Comparison of ENCODE assay signal across 17 cellular contexts in the genomic region with DNA sequence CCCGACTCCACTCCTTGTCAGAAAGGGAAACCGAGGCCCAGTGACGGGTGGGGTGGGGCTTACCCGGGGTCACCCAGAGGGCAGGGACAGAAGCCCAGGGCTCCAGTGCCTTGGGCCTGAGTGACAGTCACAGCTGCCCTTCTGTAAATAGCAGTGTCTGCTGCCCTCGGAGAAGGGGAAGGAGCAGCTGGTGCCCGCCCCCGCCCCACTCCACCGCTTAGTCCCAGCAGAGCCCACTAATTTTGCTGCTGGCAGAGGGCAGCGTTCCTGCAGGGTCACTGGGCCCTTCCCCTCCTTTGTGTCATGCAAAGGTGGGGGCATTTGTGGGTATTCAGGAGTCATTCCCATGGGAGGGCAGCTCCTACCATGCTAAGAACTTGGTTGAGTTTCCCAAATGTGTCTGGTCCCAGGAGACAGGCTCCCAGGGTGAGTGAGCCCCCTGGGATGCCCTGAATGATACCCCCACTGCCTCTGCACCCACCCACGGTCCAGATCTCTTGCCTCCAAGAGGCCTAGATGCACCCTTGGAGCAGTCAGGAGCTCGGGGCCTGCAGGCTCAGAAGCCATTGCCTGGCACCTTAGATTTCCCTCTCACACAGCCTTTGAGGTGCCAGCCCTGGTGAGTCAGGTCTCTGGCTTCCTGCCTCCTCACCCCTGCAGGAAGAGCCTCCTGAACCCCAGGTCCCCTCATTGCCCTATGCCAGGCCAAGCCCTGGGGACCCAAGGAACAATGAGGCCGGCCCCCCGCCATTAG. TPM values are rescaled to one million over a fixed set of nuclear protein-coding genes. Genes with fewer than 3 reads are reported as not detected.
DNase-seq lines count a peak whose midpoint lies in the region; ATAC-seq and TF ChIP-seq lines count a peak whose summit lies in the region.
"Had no signal": no experiment of that assay in that cellular context is flagged by ENCODE, and none has a peak within 500 bp of the region (broad histone marks: within the 10 kb centered on the region; RNA-seq: fewer than 3 reads in every experiment).

No MANE protein-coding gene starts in this region.

- H3K27ac ChIP-seq in right atrium auricular region: no peak overlapping the region
- H3K27ac ChIP-seq: brain microvascular endothelial cell, parathyroid adenoma, SK-N-MC, VCaP had no signal

- H3K4me3 ChIP-seq in right atrium auricular region: no peak overlapping the region
- H3K4me3 ChIP-seq: SK-N-MC, thyroid gland had no signal

- CTCF ChIA-PET in MCF 10A (lab: Yijun Ruan, JAX): no interaction called here

- H3K36me3 Mint-ChIP-seq in effector memory CD8-positive, alpha-beta T cell (ENCODE audit: insufficient read depth): peaks cover 11% of the 10 kb centered on the region
- peaks cover 22 to 41% of the 10 kb centered on the region in 2 donors for H3K36me3 Mint-ChIP-seq in stimulated activated naive B cell treated with anti-CD40 and anti-IgM and Interleukin-4, amounts not matched to agents 10 μg/mL and 1 μg/mL and 100 μg/mL, for 72 hours
- H3K36me3 Mint-ChIP-seq in MCF 10A (ENCODE audit: insufficient read depth, unreplicated experiment): no peaks in the 10 kb centered on the region

- intact Hi-C loops in Right ventricle myocardium inferior (cut with DNase I) (no loop called here), MCF 10A (cut with micrococcal nuclease) (no loop called here)

- no peaks in the 10 kb centered on the region for H3K9me3 ChIP-seq in right atrium auricular region
- H3K9me3 ChIP-seq: thyroid gland had no signal

- H3K9me3 Mint-ChIP-seq in effector memory CD8-positive, alpha-beta T cell: no peaks in the 10 kb centered on the region
- H3K9me3 Mint-ChIP-seq in stimulated activated naive B cell treated with anti-CD40 and anti-IgM and Interleukin-4, amounts not matched to agents 10 μg/mL and 1 μg/mL and 100 μg/mL, for 72 hours: no peaks in the 10 kb centered on the region
- no peaks in the 10 kb centered on the region for H3K9me3 Mint-ChIP-seq in MCF 10A (ENCODE audit: unreplicated experiment)

- H3K4me1 Mint-ChIP-seq in effector memory CD8-positive, alpha-beta T cell (ENCODE audit: low read depth in 2 of 2): peaks cover 10 to 18% of the 10 kb centered on the region in 2 donors
- peaks cover 37 to 67% of the 10 kb centered on the region in 2 donors for H3K4me1 Mint-ChIP-seq in stimulated activated naive B cell treated with anti-CD40 and anti-IgM and Interleukin-4, amounts not matched to agents 10 μg/mL and 1 μg/mL and 100 μg/mL, for 72 hours
- H3K4me1 Mint-ChIP-seq in MCF 10A (ENCODE audit: insufficient read depth, unreplicated experiment): no peaks in the 10 kb centered on the region

- no peak for ATAC-seq in Right ventricle myocardium inferior
- peak; percentile 28 for ATAC-seq in effector memory CD8-positive, alpha-beta T cell (replicated peaks)
- ATAC-seq in stimulated activated naive B cell treated with anti-CD40 and anti-IgM and Interleukin-4, amounts not matched to agents 10 μg/mL and 1 μg/mL and 100 μg/mL, for 72 hours (replicated peaks): no peak
- ATAC-seq in HG03565 (IDR thresholded peaks at IDR 0.05; ENCODE audit: unreplicated experiment): no peak
- no peak for ATAC-seq in HG03439 (IDR thresholded peaks at IDR 0.05; ENCODE audit: unreplicated experiment)

- POLR2A ChIA-PET in MCF 10A (lab: Yijun Ruan, JAX): no interaction called here

- H3K4me1 ChIP-seq in right atrium auricular region: peaks cover 0 to 17% of the 10 kb centered on the region in 2 donors
- H3K4me1 ChIP-seq: parathyroid adenoma had no signal

- no peak overlapping the region for H3K4me3 Mint-ChIP-seq in effector memory CD8-positive, alpha-beta T cell
- H3K4me3 Mint-ChIP-seq in stimulated activated naive B cell treated with anti-CD40 and anti-IgM and Interleukin-4, amounts not matched to agents 10 μg/mL and 1 μg/mL and 100 μg/mL, for 72 hours: peak overlapping the region in 1 of 2 donors; percentile 33
- no peak overlapping the region for H3K4me3 Mint-ChIP-seq in MCF 10A (ENCODE audit: unreplicated experiment)

- TF ChIP-seq CTCF in right atrium auricular region (IDR thresholded peaks at IDR 0.05) (no peak), MCF 10A (IDR thresholded peaks at IDR 0.05; ENCODE audit: unreplicated experiment) (no peak)

- BruUV-seq in MCF 10A (replicated peaks; lab: Mats Ljungman, UMichigan): no TSS peak

- H3K36me3 ChIP-seq in right atrium auricular region: no peaks in the 10 kb centered on the region
- H3K36me3 ChIP-seq: brain microvascular endothelial cell, thyroid gland had no signal

- no peak overlapping the region for H3K27ac Mint-ChIP-seq in effector memory CD8-positive, alpha-beta T cell
- peak overlapping the region; percentile 70 for H3K27ac Mint-ChIP-seq in stimulated activated naive B cell treated with anti-CD40 and anti-IgM and Interleukin-4, amounts not matched to agents 10 μg/mL and 1 μg/mL and 100 μg/mL, for 72 hours
- no peak overlapping the region for H3K27ac Mint-ChIP-seq in MCF 10A (ENCODE audit: low read depth, unreplicated experiment)

- peaks cover 0 to 3% of the 10 kb centered on the region in 2 donors for H3K27me3 ChIP-seq in right atrium auricular region
- H3K27me3 ChIP-seq: thyroid gland had no signal

- DNase-seq in Right ventricle myocardium inferior (ENCODE audit: missing footprints): peak; percentile 21
- no peak for DNase-seq in right atrium auricular region (ENCODE audit: low spot score)
- DNase-seq in NCI-H2227 treated with DMSO at 0.1 percent for 48 hours (lab: John Stamatoyannopoulos, UW): peak; percentile 17
- DNase-seq in effector memory CD8-positive, alpha-beta T cell: no peak
- no peak for DNase-seq in stimulated activated naive B cell treated with anti-CD40 and anti-IgM and Interleukin-4, amounts not matched to agents 10 μg/mL and 1 μg/mL and 100 μg/mL, for 72 hours
- no peak for DNase-seq in MCF 10A (ENCODE audit: unreplicated experiment)
- DNase-seq: ACHN; activated naive CD4-positive, alpha-beta T cell treated with anti-CD3 and anti-CD28 coated beads, Interleukin-2, amount 50 U/mL, for 16 hours; brain microvascular endothelial cell; NCI-H1105; thyroid gland had no signal

- H3K27me3 Mint-ChIP-seq in effector memory CD8-positive, alpha-beta T cell: no peaks in the 10 kb centered on the region
- no peaks in the 10 kb centered on the region for H3K27me3 Mint-ChIP-seq in stimulated activated naive B cell treated with anti-CD40 and anti-IgM and Interleukin-4, amounts not matched to agents 10 μg/mL and 1 μg/mL and 100 μg/mL, for 72 hours
- no peaks in the 10 kb centered on the region for H3K27me3 Mint-ChIP-seq in MCF 10A (ENCODE audit: insufficient read depth, unreplicated experiment)

RNA-seq across cellular contexts. Expression of a gene that starts 17.2 kb away (rescaled TPM):
- 1.2 TPM for total RNA-seq in Right ventricle myocardium inferior
- total RNA-seq in right atrium auricular region: 1 to 10 TPM; 1.3 to 2.6 TPM
- 1.4 and 2.4 TPM in 2 replicates for total RNA-seq in MCF 10A (2022)

RNA-seq across cellular contexts. Expression of a gene that starts 52.4 kb away (rescaled TPM):
- total RNA-seq in Right ventricle myocardium inferior: not detected
- total RNA-seq in right atrium auricular region: not detected
- not detected in 2 replicates for total RNA-seq in MCF 10A (2022)
- total RNA-seq: frontal cortex, thyroid gland had no signal

Comparison
In these comparisons a context has a peak if more than half of its experiments do, and no peak if none do; other contexts are left out.
1. DNase-seq: peak in Right ventricle myocardium inferior (single experiment) and NCI-H2227 treated with DMSO at 0.1 percent for 48 hours (single experiment); none in right atrium auricular region (single experiment), effector memory CD8-positive, alpha-beta T cell (0 of 3), stimulated activated naive B cell treated with anti-CD40 and anti-IgM and Interleukin-4, amounts not matched to agents 10 μg/mL and 1 μg/mL and 100 μg/mL, for 72 hours (single experiment) and MCF 10A (single experiment).